ENCODE assay signal across 9 cellular contexts in the genomic region with DNA sequence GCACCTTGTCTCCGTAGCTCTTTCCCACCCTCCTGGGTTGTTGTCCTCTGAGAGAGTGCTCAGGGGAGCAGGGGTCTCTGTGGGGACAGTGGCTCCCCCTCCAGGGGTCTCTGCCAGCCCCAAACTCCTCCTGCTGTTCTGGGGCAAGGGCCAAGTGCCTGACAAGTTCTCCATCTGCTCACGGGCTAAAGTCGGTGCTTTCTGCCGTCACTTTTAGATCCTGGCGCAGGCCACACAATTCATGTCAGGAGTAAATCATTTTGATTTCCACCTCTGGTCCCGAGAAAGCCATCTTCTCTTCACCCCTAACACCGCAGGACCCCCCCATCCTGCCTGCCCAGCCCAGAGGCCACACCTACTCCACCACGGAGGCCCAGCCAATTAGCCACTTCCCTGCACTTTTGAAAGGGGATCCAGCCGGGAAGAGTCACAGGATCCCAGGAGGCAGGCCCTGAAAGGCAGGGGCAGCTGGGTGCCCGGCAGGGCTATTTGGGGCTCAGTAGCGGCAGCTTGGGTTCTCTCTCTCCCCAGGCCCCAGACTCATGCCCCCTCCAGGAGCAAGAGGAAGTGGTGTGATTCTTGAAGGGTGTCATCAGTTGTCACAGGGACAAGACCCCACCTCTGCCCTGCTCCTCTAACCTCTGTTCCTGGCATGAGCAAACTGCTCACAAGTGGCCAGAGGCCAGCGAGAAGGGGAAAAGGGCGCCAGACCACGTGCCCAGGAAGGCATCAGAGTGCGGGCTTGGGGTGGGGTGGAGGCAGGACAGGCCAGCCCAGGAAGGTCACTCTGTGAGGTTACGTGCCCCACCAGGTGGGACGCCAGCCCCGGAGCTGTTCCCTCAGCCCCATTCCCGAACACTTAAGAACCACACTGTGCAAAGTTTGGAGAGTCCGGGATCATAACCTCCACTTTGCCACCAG. TPM values are rescaled to one million over a fixed set of nuclear protein-coding genes. Genes with fewer than 3 reads are reported as not detected.
DNase-seq lines count a peak whose midpoint lies in the region; FAIRE-seq and TF ChIP-seq lines count a peak whose summit lies in the region.
"Had no signal": no experiment of that assay in that cellular context is flagged by ENCODE, and none has a peak within 500 bp of the region (broad histone marks: within the 10 kb centered on the region; RNA-seq: fewer than 3 reads in every experiment).

No MANE protein-coding gene starts in this region.

- no peak for FAIRE-seq in urothelium cell line (lab: Jason Lieb, UNC)
- FAIRE-seq: G401.6 had no signal

- peak; percentile 37 for DNase-seq in NCI-H82 (lab: John Stamatoyannopoulos, UW)
- DNase-seq in NCI-H82 treated with DMSO at 0.1 percent for 48 hours (lab: John Stamatoyannopoulos, UW; ENCODE audit: unreplicated experiment), result no peak
- DNase-seq in SJCRH30, result peak; percentile 95 to 96
- no peak for DNase-seq in fibroblast of pulmonary artery (ENCODE audit: low read depth)
- peak; percentile 42 for DNase-seq in retina
- no peak for DNase-seq in mucosa of gallbladder (ENCODE audit: low spot score)
- DNase-seq in urothelium cell line (ENCODE audit: low spot score), result no peak
- DNase-seq in NCI-H1417 (lab: John Stamatoyannopoulos, UW), result no peak

- peak overlapping the region; percentile 69 for H3K4me3 ChIP-seq in SJCRH30
- H3K4me3 ChIP-seq in fibroblast of pulmonary artery (replicated peaks; ENCODE audit: low read depth, low read length), result peak overlapping the region; percentile 66

- H3K27me3 ChIP-seq in SJCRH30, result no peaks in the 10 kb centered on the region

- peaks cover 5% of the 10 kb centered on the region; the same call in 1 of the 2 replicates for H3K36me3 ChIP-seq in SJCRH30

- TF ChIP-seq CTCF in fibroblast of pulmonary artery (IDR thresholded peaks at IDR 0.05; ENCODE audit: low read length, missing control alignments), result no peak

- H3K27ac ChIP-seq in SJCRH30, result peak overlapping the region; percentile 94

- H3K4me1 ChIP-seq in SJCRH30, result no peaks in the 10 kb centered on the region

- H3K9me3 ChIP-seq in SJCRH30 (replicated peaks), result no peaks in the 10 kb centered on the region

RNA-seq across cellular contexts. Expression of a gene that starts 1.3 kb away (rescaled TPM):
- total RNA-seq in SJCRH30 (2014; rRNA removed; shearing (Covaris generic)), result 25.6 and 26.3 TPM in 2 replicates
- 19.3 TPM for total RNA-seq in mucosa of gallbladder

RNA-seq across cellular contexts. Expression of a gene that starts 21.3 kb away (rescaled TPM):
- 283 and 302 TPM in 2 replicates for total RNA-seq in SJCRH30 (2014; rRNA removed; shearing (Covaris generic))
- total RNA-seq in mucosa of gallbladder, result 115 TPM

RNA-seq across cellular contexts. Expression of a gene that starts 41.9 kb away (rescaled TPM):
- total RNA-seq in SJCRH30 (2014; rRNA removed; shearing (Covaris generic)), result 4.9 and 8.6 TPM in 2 replicates
- 21.7 TPM for total RNA-seq in mucosa of gallbladder

Comparison
In these comparisons a context has a peak if more than half of its experiments do, and no peak if none do; other contexts are left out.
1. DNase-seq: peak in NCI-H82 (single experiment), SJCRH30 (2 of 2) and retina (single experiment); none in NCI-H82 treated with DMSO at 0.1 percent for 48 hours (single experiment), fibroblast of pulmonary artery (single experiment), mucosa of gallbladder (single experiment), urothelium cell line (single experiment) and NCI-H1417 (0 of 3).